Comparison of ENCODE assay signal across 1 cellular context in genomic region chr5:157233515-157233914, GRCh38.
TF ChIP-seq lines count a peak whose summit lies in the region.

No MANE protein-coding gene starts in this region.

TF ChIP-seq in H1, 55 proteins besides CTCF, POLR2A, EP300 and RAD21:
- TF ChIP-seq SIX5 (IDR thresholded peaks at IDR 0.05; ENCODE audit: low read depth, low read length) (no peak), RFX5 (IDR thresholded peaks at IDR 0.05; ENCODE audit: borderline replicate concordance, low read depth, low read length) (no peak), USF2 (IDR thresholded peaks at IDR 0.05; ENCODE audit: low read length) (no peak), TEAD4 (IDR thresholded peaks at IDR 0.05; ENCODE audit: low read depth, low read length) (no peak), POU5F1 (IDR thresholded peaks at IDR 0.05; ENCODE audit: low read depth, low read length) (peak; percentile 53; the same call in 1 of the 2 replicates), CEBPB (IDR thresholded peaks at IDR 0.05; ENCODE audit: low read depth, low read length) (no peak), E2F6 (IDR thresholded peaks at IDR 0.05) (no peak), CHD2 (IDR thresholded peaks at IDR 0.05; ENCODE audit: low read length) (no peak), RNF2 (IDR thresholded peaks at IDR 0.05; ENCODE audit: borderline replicate concordance, low read depth, low read length, missing control alignments, poor library complexity, severe bottlenecking) (no peak), EZH2 (IDR thresholded peaks at IDR 0.05; ENCODE audit: low read depth, low read length, severe bottlenecking) (no peak), CBX5 (IDR thresholded peaks at IDR 0.05; ENCODE audit: low read depth, low read length) (no peak), ATF3 (IDR thresholded peaks at IDR 0.05; ENCODE audit: insufficient read depth, low read depth, low read length) (0 out of 2 replicates have a peak, but pooled peaks have one; percentile 27), CHD7 (IDR thresholded peaks at IDR 0.05; ENCODE audit: insufficient replicate concordance, low read length) (no peak), CHD1 (IDR thresholded peaks at IDR 0.05; ENCODE audit: low read depth, low read length) (no peak), HDAC2 (IDR thresholded peaks at IDR 0.05; ENCODE audit: borderline replicate concordance in 1 of 2, low read depth in 2 of 2, low read length in 2 of 2) (no peak), ATF2 (IDR thresholded peaks at IDR 0.05; ENCODE audit: low read length) (no peak)
